Comparison of ENCODE assay signal across 22 cellular contexts in the genomic region with DNA sequence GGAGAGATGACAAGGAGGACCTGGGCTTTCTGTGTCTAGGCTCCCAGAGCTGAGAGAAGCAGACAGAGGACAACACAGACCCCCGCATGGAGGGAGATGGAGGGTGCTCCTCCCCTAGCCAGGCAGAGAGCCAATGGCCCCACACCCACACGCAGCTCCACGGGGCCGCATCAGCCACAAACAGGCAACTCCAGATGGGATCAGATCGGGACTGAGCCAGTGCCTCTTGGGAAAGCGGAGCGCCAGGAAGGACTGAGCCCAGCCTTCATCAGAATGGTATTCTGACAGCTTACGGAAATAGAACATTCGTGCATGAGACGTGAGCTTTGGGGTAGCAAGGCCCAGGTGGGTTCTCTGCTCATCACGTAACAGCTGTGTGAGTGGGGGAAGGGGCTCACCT.
DNase-seq lines count a peak whose midpoint lies in the region; ATAC-seq and TF ChIP-seq lines count a peak whose summit lies in the region.
"Had no signal": no experiment of that assay in that cellular context is flagged by ENCODE, and none has a peak within 500 bp of the region (broad histone marks: within the 10 kb centered on the region; RNA-seq: fewer than 3 reads in every experiment).

No MANE protein-coding gene starts in this region.

- no peak for TF ChIP-seq EP300 in sigmoid colon (IDR thresholded peaks at IDR 0.05)

- H3K9me3 ChIP-seq in osteoblast (ENCODE audit: low read depth, low read length) = no peaks in the 10 kb centered on the region
- peaks cover 0 to 6% (median 0%) of the 10 kb centered on the region in 4 donors for H3K9me3 ChIP-seq in sigmoid colon
- H3K9me3 ChIP-seq: SJCRH30 had no signal

- WGBS in sigmoid colon, 2 donors = 78 to 83% methylated on average over 11 of the region's 11 CpGs

- TF ChIP-seq POLR2A in sigmoid colon (IDR thresholded peaks at IDR 0.05) = no peak

- H3K36me3 ChIP-seq in osteoblast (ENCODE audit: insufficient read depth, low read length) (no peaks in the 10 kb centered on the region), sigmoid colon (no peaks in the 10 kb centered on the region)
- H3K36me3 ChIP-seq: SJCRH30 had no signal

- H2AFZ ChIP-seq in osteoblast (ENCODE audit: low read length) = no peak overlapping the region

- ATAC-seq in GM19351 (IDR thresholded peaks at IDR 0.05; ENCODE audit: unreplicated experiment) = no peak

- no peak overlapping the region for H3K4me3 ChIP-seq in osteoblast (ENCODE audit: insufficient read depth, low read length)
- no peak overlapping the region for H3K4me3 ChIP-seq in sigmoid colon
- H3K4me3 ChIP-seq: SJCRH30 had no signal

- H3K4me2 ChIP-seq in osteoblast (ENCODE audit: insufficient read depth, low read length) = no peak overlapping the region

- peak; percentile 39 for DNase-seq in AG08395 (ENCODE audit: low spot score)
- DNase-seq in GM03348 (ENCODE audit: low spot score) = peak; percentile 67
- peak; percentile 49 for DNase-seq in NCI-H446 treated with DMSO at 0.1 percent for 48 hours (lab: John Stamatoyannopoulos, UW)
- peak; percentile 29 for DNase-seq in osteoblast (ENCODE audit: insufficient read length, low spot score, missing footprints)
- DNase-seq in sigmoid colon = no peak
- no peak for DNase-seq in caudate nucleus (lab: John Stamatoyannopoulos, UW)
- DNase-seq in substantia nigra (lab: John Stamatoyannopoulos, UW) = no peak
- DNase-seq: ACHN; Calu3; CD8-positive, alpha-beta memory T cell; DMS53; EL; H9; HFFc6; Karpas-422; MV-4-11; NCI-H1105 treated with DMSO at 0.1 percent for 48 hours; NCI-H526; OCI-M1; SJCRH30 had no signal

- no peaks in the 10 kb centered on the region for H4K20me1 ChIP-seq in osteoblast (ENCODE audit: insufficient read depth, low read length)

- H3K27ac ChIP-seq in osteoblast (ENCODE audit: low read depth, low read length) (no peak overlapping the region), sigmoid colon (no peak overlapping the region), caudate nucleus (ENCODE audit: low read depth, low read length) (no peak overlapping the region), substantia nigra (ENCODE audit: low read depth, low read length, poor library complexity, severe bottlenecking) (no peak overlapping the region)
- H3K27ac ChIP-seq: C4-2B, SJCRH30 had no signal

- H3K4me1 ChIP-seq in osteoblast (ENCODE audit: insufficient read depth, low read length) (no peaks in the 10 kb centered on the region), sigmoid colon (no peaks in the 10 kb centered on the region)
- H3K4me1 ChIP-seq: SJCRH30 had no signal

- no peaks in the 10 kb centered on the region for H3K79me2 ChIP-seq in osteoblast (ENCODE audit: insufficient read depth, low read length)

- intact Hi-C loops in sigmoid colon (cut with DNase I) = no loop called here

- H3K27me3 ChIP-seq in osteoblast (ENCODE audit: insufficient read depth, low read length) (no peaks in the 10 kb centered on the region), sigmoid colon (no peaks in the 10 kb centered on the region)

- no peak for TF ChIP-seq CTCF in osteoblast (IDR thresholded peaks at IDR 0.05; ENCODE audit: extremely low read depth, low read depth, low read length)
- TF ChIP-seq CTCF in sigmoid colon (IDR thresholded peaks at IDR 0.05) = no peak

Comparison
In these comparisons a context has a peak if more than half of its experiments do, and no peak if none do; other contexts are left out.
1. DNase-seq: peak in AG08395 (single experiment), GM03348 (single experiment), NCI-H446 treated with DMSO at 0.1 percent for 48 hours (single experiment) and osteoblast (single experiment); none in sigmoid colon (single experiment), caudate nucleus (0 of 61) and substantia nigra (0 of 49).